In the genomic region with DNA sequence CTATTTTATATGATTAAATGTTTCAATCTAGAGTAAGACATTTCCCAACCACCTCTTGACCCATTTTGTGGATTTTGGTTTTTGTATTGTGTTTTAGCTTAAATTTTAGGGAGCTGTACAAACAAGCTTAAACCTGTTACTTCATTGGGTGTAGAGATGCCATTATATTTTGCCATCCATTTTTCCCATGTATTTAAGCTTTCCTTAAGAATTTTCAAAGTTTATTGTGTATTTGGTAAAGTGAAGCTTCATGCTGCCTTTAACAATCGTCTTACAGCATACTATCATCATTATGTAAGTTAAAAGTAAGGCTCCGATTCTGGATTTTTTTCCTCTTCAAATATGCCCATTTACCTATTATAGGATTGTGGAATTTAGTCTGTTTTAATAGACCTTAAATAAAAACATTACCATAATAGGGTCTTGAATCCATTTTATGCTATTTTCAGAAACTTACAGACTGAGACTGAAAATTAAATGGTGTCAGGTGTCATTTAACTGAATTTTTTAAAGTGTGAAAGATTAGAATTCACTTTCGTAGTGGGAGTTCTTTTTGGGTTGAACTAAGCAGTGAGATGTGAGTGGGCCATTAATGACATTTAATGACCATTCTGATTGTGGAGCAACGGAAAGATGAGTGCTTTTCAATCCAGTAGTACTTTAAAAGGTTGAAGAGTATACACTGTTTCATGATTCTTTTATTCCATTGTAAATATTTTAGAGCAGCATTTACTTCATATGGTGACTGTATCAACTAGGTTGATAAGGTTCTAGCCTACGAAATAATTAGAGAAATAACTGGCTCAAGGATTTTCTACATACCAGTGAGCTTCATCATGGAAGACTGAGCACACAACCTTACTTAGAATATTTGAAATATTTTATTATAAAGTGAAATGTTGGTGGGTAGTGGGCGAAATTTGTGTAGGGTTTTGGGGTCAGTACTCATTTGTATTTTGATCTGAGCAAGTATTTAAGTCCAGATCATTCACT, we compare ENCODE assay signal across 8 cellular contexts.
DNase-seq lines count a peak whose midpoint lies in the region; ATAC-seq and TF ChIP-seq lines count a peak whose summit lies in the region.

No MANE protein-coding gene starts in this region.

- no peak for TF ChIP-seq CTCF in parathyroid adenoma (IDR thresholded peaks at IDR 0.05)

- H3K4me2 ChIP-seq in parathyroid adenoma (ENCODE audit: low read length), result peak overlapping the region; percentile 85

- H3K4me3 ChIP-seq in effector memory CD4-positive, alpha-beta T cell (ENCODE audit: insufficient read depth, low read depth, low read length, poor library complexity, severe bottlenecking), result peak overlapping the region; percentile 99
- H3K4me3 ChIP-seq in parathyroid adenoma (ENCODE audit: low read depth, low read length), result peak overlapping the region; percentile 99

- H3K4me1 ChIP-seq in effector memory CD4-positive, alpha-beta T cell (ENCODE audit: control insufficient read depth, insufficient read depth, low read length, poor library complexity, severe bottlenecking), result no peaks in the 10 kb centered on the region
- H3K4me1 ChIP-seq in parathyroid adenoma, result peaks cover 7% of the 10 kb centered on the region

- H3K9me3 ChIP-seq in effector memory CD4-positive, alpha-beta T cell (ENCODE audit: control insufficient read depth, low read length), result no peaks in the 10 kb centered on the region
- H3K9me3 ChIP-seq in parathyroid adenoma (ENCODE audit: control insufficient read depth, low read length), result no peaks in the 10 kb centered on the region

- H3K27ac ChIP-seq in effector memory CD4-positive, alpha-beta T cell (ENCODE audit: insufficient read depth, low read length, poor library complexity, severe bottlenecking), result peak overlapping the region; percentile 100
- H3K27ac ChIP-seq in parathyroid adenoma, result peak overlapping the region; percentile 100

- no peaks in the 10 kb centered on the region for H3K36me3 ChIP-seq in effector memory CD4-positive, alpha-beta T cell (ENCODE audit: control insufficient read depth, insufficient read depth, low read length)
- H3K36me3 ChIP-seq in parathyroid adenoma (ENCODE audit: control insufficient read depth, insufficient read depth, low read length), result no peaks in the 10 kb centered on the region

- no peak overlapping the region for H2AFZ ChIP-seq in parathyroid adenoma

- DNase-seq in EH (ENCODE audit: low read depth) (peak; percentile 70), NCI-H69 (lab: John Stamatoyannopoulos, UW) (peak; percentile 51), nucleus accumbens (lab: John Stamatoyannopoulos, UW) (no peak), germinal center (ENCODE audit: low spot score) (no peak)
- DNase-seq in effector memory CD4-positive, alpha-beta T cell, result no peak

- H3K9ac ChIP-seq in parathyroid adenoma, result no peak overlapping the region

- no peak for ATAC-seq in HG03039 (IDR thresholded peaks at IDR 0.05; ENCODE audit: unreplicated experiment)
- ATAC-seq in GM19328 (IDR thresholded peaks at IDR 0.05; ENCODE audit: unreplicated experiment), result no peak

- H3K79me2 ChIP-seq in parathyroid adenoma, result peaks cover 57% of the 10 kb centered on the region

- no peaks in the 10 kb centered on the region for H3K27me3 ChIP-seq in effector memory CD4-positive, alpha-beta T cell (replicated peaks; ENCODE audit: control insufficient read depth, insufficient read depth, low read length, poor library complexity, severe bottlenecking)
- H3K27me3 ChIP-seq in parathyroid adenoma (ENCODE audit: control insufficient read depth, insufficient read depth, low read length), result no peaks in the 10 kb centered on the region

Comparison
In these comparisons a context has a peak if more than half of its experiments do, and no peak if none do; other contexts are left out.
1. DNase-seq: peak in EH (single experiment) and NCI-H69 (single experiment); none in effector memory CD4-positive, alpha-beta T cell (0 of 3), nucleus accumbens (0 of 56) and germinal center (single experiment).